3 cellular contexts compared by ENCODE assay signal in the genomic region with DNA sequence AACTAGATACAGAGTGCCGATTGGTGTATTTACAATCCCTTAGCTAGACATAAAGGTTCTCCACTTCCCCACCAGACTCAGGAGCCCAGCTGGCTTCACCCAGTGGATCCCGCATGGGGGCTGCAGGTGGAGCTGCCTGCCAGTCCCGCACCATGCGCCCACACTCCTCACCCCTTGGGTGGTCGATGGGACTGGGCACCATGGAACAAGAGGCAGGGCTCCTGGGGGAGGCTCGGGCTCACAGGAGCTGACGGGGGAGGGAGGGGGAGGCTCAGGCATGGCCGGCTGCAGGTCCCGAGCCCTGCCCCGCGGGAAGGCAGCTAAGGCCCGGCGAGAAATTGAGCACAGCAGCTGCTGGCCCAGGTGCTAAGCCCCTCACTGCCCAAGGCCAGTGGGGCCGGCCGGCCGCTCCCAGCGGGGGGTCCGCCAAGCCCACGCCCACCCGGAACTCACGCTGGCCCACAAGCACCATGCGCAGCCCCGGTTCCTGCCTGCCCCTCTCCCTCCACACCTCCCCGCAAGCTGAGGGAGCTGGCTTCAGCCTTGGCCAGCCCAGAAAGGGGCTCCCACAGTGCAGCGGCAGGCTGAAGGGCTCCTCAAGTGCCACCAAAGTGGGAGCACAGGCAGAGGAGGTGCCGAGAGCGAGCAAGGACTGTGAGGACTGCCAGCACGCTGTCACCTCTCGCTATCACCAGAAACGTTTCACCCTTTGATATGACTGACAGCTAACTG.
A peak's percentile ranks its signal among the peaks of the same experiment; 100 is the strongest.
DNase-seq lines count a peak whose midpoint lies in the region; TF ChIP-seq lines count a peak whose summit lies in the region.
"Not testable (repeated sequence)": the region's sequence is repeated elsewhere in the genome, so short reads cannot be mapped to it uniquely, and the experiment has no call there.

No MANE protein-coding gene starts in this region.

- TF ChIP-seq CTCF in spleen (IDR thresholded peaks at IDR 0.05 in 8 of 11, conservative IDR thresholded peaks at IDR 0.05 in 3 of 11); testis (IDR thresholded peaks at IDR 0.05): not testable (repeated sequence)

- peak; percentile 5 for DNase-seq in activated gamma-delta T cell (lab: John Stamatoyannopoulos, UW)
- DNase-seq in spleen, result peak; percentile 56
- peak; percentile 13 for DNase-seq in testis

- intact Hi-C loops in spleen (cut with DNase I; ENCODE audit: low total_unique reads); testis (cut with DNase I; ENCODE audit: low total_unique reads): not testable (repeated sequence)

- not testable (repeated sequence) for H3K4me3 ChIP-seq in spleen
- peak overlapping the region; percentile 21 to 36 for H3K4me3 ChIP-seq in testis

- not testable (repeated sequence) for TF ChIP-seq POLR2A in spleen (IDR thresholded peaks at IDR 0.05); testis (IDR thresholded peaks at IDR 0.05)

- H3K27ac ChIP-seq in spleen, testis: not testable (repeated sequence)

- not testable (repeated sequence) for H3K27me3 ChIP-seq in spleen (replicated peaks in 1 of 7); testis

- WGBS in spleen, 5 donors, result 92 to 96% (median 95%) methylated on average over 13 to 30 of the region's 30 CpGs
- 54 to 80% methylated on average over 15 to 22 of the region's 30 CpGs for WGBS in testis, 2 donors

- H3K36me3 ChIP-seq in spleen; testis (ENCODE audit: low read depth, missing control alignments): not testable (repeated sequence)

- not testable (repeated sequence) for H3K4me1 ChIP-seq in spleen, testis

- H3K9me3 ChIP-seq in spleen, result peaks cover 0 to 49% (median 20%) of the 10 kb centered on the region in 8 donors
- not testable (repeated sequence) for H3K9me3 ChIP-seq in testis

Comparison
In these comparisons a context has a peak if more than half of its experiments do, and no peak if none do; other contexts are left out.
1. DNase-seq: peak in every context shown above with its lines; median percentile 56 in spleen; 13 in testis; 5 in activated gamma-delta T cell.